ENCODE assay signal across 10 cellular contexts in the genomic region with DNA sequence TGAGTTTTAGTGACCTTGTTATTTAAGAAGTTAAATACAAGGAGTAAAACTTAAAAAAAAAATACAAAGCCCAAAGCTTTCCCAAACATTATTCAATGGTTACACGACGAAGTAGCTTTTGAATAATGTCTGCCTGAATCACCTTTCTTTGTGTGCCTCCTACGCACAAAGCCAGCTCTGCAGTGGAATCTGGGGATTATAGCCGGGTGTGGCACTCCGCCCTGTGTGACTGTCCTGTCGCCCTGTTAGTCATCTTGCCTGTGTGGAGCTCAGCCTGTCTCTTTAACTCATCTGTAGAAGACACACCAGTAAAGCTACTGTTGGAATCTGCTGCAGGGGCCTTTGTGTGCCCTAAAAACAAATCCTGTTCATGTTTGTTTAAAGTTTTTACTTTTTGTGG.
DNase-seq lines count a peak whose midpoint lies in the region; ATAC-seq, FAIRE-seq and TF ChIP-seq lines count a peak whose summit lies in the region.
"Had no signal": no experiment of that assay in that cellular context is flagged by ENCODE, and none has a peak within 500 bp of the region (broad histone marks: within the 10 kb centered on the region; RNA-seq: fewer than 3 reads in every experiment).

No MANE protein-coding gene starts in this region.

- no peaks in the 10 kb centered on the region for H3K9me1 ChIP-seq in K562 (ENCODE audit: control insufficient read depth, insufficient read depth, low read length)

- TF ChIP-seq EP300 in K562 (IDR thresholded peaks at IDR 0.05; ENCODE audit: low read length) = no peak

- no peak overlapping the region for H3K4me2 ChIP-seq in K562 (ENCODE audit: insufficient read depth, low read length)
- peak overlapping the region; percentile 19 for H3K4me2 ChIP-seq in neural progenitor cell
- H3K4me2 ChIP-seq: KMS-11 had no signal

- in situ Hi-C loops in K562 (cut with MboI) = no loop called here
- in situ Hi-C loops in GM13977 (cut with MboI; ENCODE audit: low pct_unique_long_range_greater_than_20kb, low sequenced_read_pairs, unreplicated experiment) = loop anchor here (25.0 kb wide), 1 partner anchor 233 kb away; no protein-coding TSS in a partner anchor

- H3K79me2 ChIP-seq in K562 (ENCODE audit: control insufficient read depth, insufficient read depth, low read length) (no peaks in the 10 kb centered on the region), neural progenitor cell (ENCODE audit: low read depth) (no peaks in the 10 kb centered on the region)

- H3F3A ChIP-seq in neural progenitor cell (ENCODE audit: low read depth) = peaks cover 39% of the 10 kb centered on the region

- H3K36me3 ChIP-seq in K562 (ENCODE audit: control insufficient read depth, insufficient read depth, low read length) (peaks cover 39% of the 10 kb centered on the region), neural progenitor cell (peaks cover 6% of the 10 kb centered on the region), heart left ventricle (peaks cover 0 to 67% (median 57%) of the 10 kb centered on the region in 9 donors)

- TF ChIP-seq CTCF in K562 (IDR thresholded peaks at IDR 0.05 in 2 of 3, conservative IDR thresholded peaks at IDR 0.05 in 1 of 3; ENCODE audit: insufficient read depth in 2 of 3, low read depth in 1 of 3, low read length in 3 of 3) = no peak
- TF ChIP-seq CTCF in neural progenitor cell (IDR thresholded peaks at IDR 0.05) = no peak
- TF ChIP-seq CTCF in heart left ventricle (IDR thresholded peaks at IDR 0.05) = no peak
- TF ChIP-seq CTCF in GM13977 (IDR thresholded peaks at IDR 0.05; ENCODE audit: extremely low read depth, insufficient read depth, missing control alignments) = no peak

- H3K4me1 Mint-ChIP-seq in neural progenitor cell = peaks cover 44% of the 10 kb centered on the region

- ATAC-seq in K562 (peak; percentile 88), heart left ventricle (no peak)

- TF ChIP-seq POLR2A in K562 (conservative IDR thresholded peaks at IDR 0.05) (no peak), heart left ventricle (IDR thresholded peaks at IDR 0.05) (no peak)

- H3K9ac ChIP-seq in K562 (ENCODE audit: insufficient read depth in 1 of 2, low read depth in 2 of 2, low read length in 2 of 2) = no peak overlapping the region
- no peak overlapping the region for H3K9ac ChIP-seq in neural progenitor cell
- H3K9ac ChIP-seq: KMS-11 had no signal

- intact Hi-C loops in K562 (cut with micrococcal nuclease) (no loop called here), heart left ventricle (cut with DNase I) (no loop called here)

- FAIRE-seq in K562 (lab: Jason Lieb, UNC) (peak; percentile 89), GM19239 (lab: Jason Lieb, UNC) (no peak)

- H3K36me3 Mint-ChIP-seq in neural progenitor cell = peaks cover 18% of the 10 kb centered on the region

- H3K4me3 ChIP-seq in K562 (no peak overlapping the region), neural progenitor cell (no peak overlapping the region), heart left ventricle (no peak overlapping the region)

- DNase-seq in ELF-1 (ENCODE audit: low read depth, low spot score) (peak; percentile 56), M059J (ENCODE audit: low read depth) (peak; percentile 33), K562 (ENCODE audit: extremely low read depth in 1 of 4, low spot score in 3 of 4) (peak; percentile 20 to 70 (median 42)), neural progenitor cell (ENCODE audit: low spot score) (peak; percentile 73), heart left ventricle (no peak), NCI-H2029 (lab: John Stamatoyannopoulos, UW) (no peak), GM19239 (ENCODE audit: insufficient read length, low spot score) (no peak), GM13977 (ENCODE audit: low spot score) (no peak)
- DNase-seq: activated naive CD4-positive, alpha-beta T cell treated with Interleukin-2 at 50 U/mL for 16 hours had no signal

- 21% methylated on average over 6 of the region's 6 CpGs for WGBS in K562 (ENCODE audit: insufficient coverage, low coverage, missing lambda C conversion rate)
- 85 to 88% (median 86%) methylated on average over 6 of the region's 6 CpGs for WGBS in heart left ventricle, 4 donors

- H3K9me3 ChIP-seq in K562 (replicated peaks; ENCODE audit: control insufficient read depth, insufficient read depth, low read depth, low read length) (no peaks in the 10 kb centered on the region), neural progenitor cell (ENCODE audit: low read depth) (no peaks in the 10 kb centered on the region), heart left ventricle (no peaks in the 10 kb centered on the region)

- H3K4me3 Mint-ChIP-seq in neural progenitor cell = no peak overlapping the region

- H3K27me3 ChIP-seq in K562 (ENCODE audit: control insufficient read depth in 2 of 2, insufficient read depth in 2 of 2, low read length in 2 of 2) = no peaks in the 10 kb centered on the region
- H3K27me3 ChIP-seq in neural progenitor cell = no peaks in the 10 kb centered on the region
- H3K27me3 ChIP-seq in heart left ventricle = no peaks in the 10 kb centered on the region

- H4K20me1 ChIP-seq in K562 (replicated peaks; ENCODE audit: control insufficient read depth, insufficient read depth, low read length) = no peaks in the 10 kb centered on the region
- peaks cover 12% of the 10 kb centered on the region for H4K20me1 ChIP-seq in neural progenitor cell (ENCODE audit: low read depth)

- peaks cover 2% of the 10 kb centered on the region for H3K27me3 Mint-ChIP-seq in neural progenitor cell (ENCODE audit: insufficient read depth, low read depth)

- H3K27ac ChIP-seq in K562 (ENCODE audit: extremely low read depth, low read depth, low read length) (no peak overlapping the region), neural progenitor cell (no peak overlapping the region), heart left ventricle (no peak overlapping the region)
- H3K27ac ChIP-seq: KMS-11 had no signal

- BruUV-seq in K562 (replicated peaks; lab: Mats Ljungman, UMichigan) = no TSS peak

- POLR2A ChIA-PET in K562 (lab: Yijun Ruan, JAX) = interaction anchor here (0.6 to 2.5 kb wide), 4 partner anchors 10 to 77 kb away, joined by 3 to 8 read pairs (median 3); no protein-coding TSS in a partner anchor

- H2AFZ ChIP-seq in K562 (ENCODE audit: low read depth, low read length) = no peak overlapping the region
- no peak overlapping the region for H2AFZ ChIP-seq in neural progenitor cell (replicated peaks)

- CTCF ChIA-PET in K562 (lab: Yijun Ruan, JAX; ENCODE audit: low intra/inter-chr PET ratio) = no interaction called here

- H3K27ac Mint-ChIP-seq in neural progenitor cell = peak overlapping the region; percentile 52

- H3K4me1 ChIP-seq in K562 (replicated peaks in 1 of 2; ENCODE audit: control insufficient read depth in 2 of 2, insufficient read depth in 2 of 2, low read length in 2 of 2) (peaks cover 2 to 3% of the 10 kb centered on the region in 2 experiments; a peak in 2 of 5 replicates), neural progenitor cell (peaks cover 16% of the 10 kb centered on the region), heart left ventricle (peaks cover 0 to 33% (median 0%) of the 10 kb centered on the region in 12 donors)

- no peaks in the 10 kb centered on the region for H3K9me3 Mint-ChIP-seq in neural progenitor cell

- TF ChIP-seq RAD21 in K562 (CRISPR knock-in tag; conservative IDR thresholded peaks at IDR 0.05 in 1 of 2, IDR thresholded peaks at IDR 0.05 in 1 of 2) = no peak

TF ChIP-seq in K562, 482 proteins besides CTCF, POLR2A, EP300 and RAD21:
- no peak for TF ChIP-seq RUNX1 (IDR thresholded peaks at IDR 0.05; ENCODE audit: low read depth)
- no peak for TF ChIP-seq THRAP3 (IDR thresholded peaks at IDR 0.05; ENCODE audit: borderline replicate concordance)
- TF ChIP-seq, protein P1, sequence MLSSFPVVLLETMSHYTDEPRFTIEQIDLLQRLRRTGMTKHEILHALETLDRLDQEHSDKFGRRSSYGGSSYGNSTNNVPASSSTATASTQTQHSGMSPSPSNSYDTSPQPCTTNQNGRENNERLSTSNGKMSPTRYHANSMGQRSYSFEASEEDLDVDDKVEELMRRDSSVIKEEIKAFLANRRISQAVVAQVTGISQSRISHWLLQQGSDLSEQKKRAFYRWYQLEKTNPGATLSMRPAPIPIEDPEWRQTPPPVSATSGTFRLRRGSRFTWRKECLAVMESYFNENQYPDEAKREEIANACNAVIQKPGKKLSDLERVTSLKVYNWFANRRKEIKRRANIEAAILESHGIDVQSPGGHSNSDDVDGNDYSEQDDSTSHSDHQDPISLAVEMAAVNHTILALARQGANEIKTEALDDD (IDR thresholded peaks at IDR 0.05) = peak; percentile 44; the same call in 1 of the 2 replicates
- peak in 1 of 3 experiments; percentile 14 for TF ChIP-seq YY1 (IDR thresholded peaks at IDR 0.05; ENCODE audit: borderline replicate concordance in 1 of 3, control insufficient read depth in 1 of 3, extremely low read depth in 1 of 3, insufficient read depth in 3 of 3, insufficient read length in 1 of 3, insufficient replicate concordance in 2 of 3, low read depth in 1 of 3, low read length in 2 of 3)
- peak; percentile 72 for TF ChIP-seq FOSL1 (tag; conservative IDR thresholded peaks at IDR 0.05)
- TF ChIP-seq SRF (CRISPR knock-in tag; IDR thresholded peaks at IDR 0.05) = peak in 1 of 2 experiments; percentile 38; a peak in 1 of 4 replicates
- 0 out of 3 replicates have a peak, but pooled peaks of 1 of the 2 experiments have one; percentile 42 for TF ChIP-seq CBX3 (IDR thresholded peaks at IDR 0.05; ENCODE audit: borderline replicate concordance in 1 of 2, low read length in 2 of 2)
- TF ChIP-seq JUND (IDR thresholded peaks at IDR 0.05; ENCODE audit: borderline replicate concordance, low read depth, low read length) = peak; percentile 28; the same call in 1 of the 2 replicates
- TF ChIP-seq JUND (tag; IDR thresholded peaks at IDR 0.05; ENCODE audit: borderline replicate concordance, low read depth, low read length) = no peak
- peak; percentile 81 for TF ChIP-seq EGR1 (conservative IDR thresholded peaks at IDR 0.05)

Comparison
In these comparisons a context has a peak if more than half of its experiments do, and no peak if none do; other contexts are left out.
1. DNase-seq: peak in ELF-1 (single experiment), M059J (single experiment), K562 (4 of 4) and neural progenitor cell (single experiment); none in heart left ventricle (0 of 5), NCI-H2029 (single experiment), GM19239 (single experiment) and GM13977 (single experiment).